Comparison of ENCODE assay signal across 8 cellular contexts in the genomic region with DNA sequence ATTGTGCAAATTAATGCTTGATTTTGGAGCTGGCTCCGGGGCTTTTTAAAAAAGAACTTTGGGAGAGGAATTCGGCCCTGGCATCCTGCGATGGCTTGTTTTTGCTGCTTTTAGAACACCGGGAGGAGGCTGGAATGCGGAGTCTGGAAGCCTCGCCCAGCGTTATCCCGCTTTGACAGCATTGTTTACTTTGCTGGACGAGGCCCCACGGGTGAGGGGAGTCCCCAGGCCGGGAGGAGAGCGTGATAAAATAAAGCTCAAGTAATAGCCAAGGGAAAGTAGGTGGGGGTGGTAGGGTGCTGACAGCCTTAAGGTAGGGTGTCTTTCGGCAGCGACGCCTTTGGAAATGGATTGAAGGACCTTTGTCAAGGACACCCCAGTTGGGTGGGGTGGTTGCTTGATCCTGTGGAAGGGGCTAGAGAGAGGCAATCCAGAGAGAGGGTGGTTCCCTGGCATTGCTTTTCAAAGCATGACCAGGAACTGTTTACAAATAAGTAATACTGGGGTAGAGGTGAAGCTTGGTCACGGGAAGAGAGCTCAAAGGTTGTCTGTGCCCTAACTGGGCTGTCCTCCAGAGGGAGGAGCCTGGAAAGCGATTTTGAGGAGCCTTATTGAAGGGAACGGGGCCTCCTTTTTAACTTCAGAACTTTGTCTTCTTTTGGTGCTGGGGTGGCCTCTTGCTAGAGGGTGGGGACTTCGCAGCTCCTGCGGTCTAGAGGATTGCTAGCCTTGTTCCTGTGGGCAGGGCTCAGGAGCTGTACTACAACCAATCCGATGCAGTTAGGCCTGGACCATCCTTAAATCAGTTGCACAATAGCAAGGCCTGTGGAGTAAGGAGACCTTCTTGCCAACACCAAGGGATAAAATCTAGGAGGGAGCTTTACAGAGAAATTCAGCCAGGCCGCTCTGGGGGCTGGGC. TPM values are rescaled to one million over a fixed set of nuclear protein-coding genes. Genes with fewer than 3 reads are reported as not detected.
DNase-seq lines count a peak whose midpoint lies in the region; ATAC-seq and TF ChIP-seq lines count a peak whose summit lies in the region.

No MANE protein-coding gene starts in this region.

- DNase-seq in NCI-H2227 (lab: John Stamatoyannopoulos, UW; ENCODE audit: unreplicated experiment) = peak; percentile 41
- DNase-seq in activated T-cell treated with anti-CD3 and anti-CD28 coated beads, Interleukin-2, amount 50 U/mL, for 24 hours = peak; percentile 40
- peak; percentile 97 to 99 for DNase-seq in fibroblast of lung (ENCODE audit: low read depth in 2 of 2)
- DNase-seq in naive B cell = no peak
- DNase-seq in upper lobe of right lung = peak; percentile 82

- peak overlapping the region; percentile 92 to 99 (median 97) for H3K9ac ChIP-seq in BLaER1 treated with 17β-estradiol and CSF1 and Interleukin-3, amounts not matched to agents 10 nM and 100 nM
- peak overlapping the region; percentile 94 for H3K9ac ChIP-seq in fibroblast of lung (ENCODE audit: insufficient read depth, low read length)

- H3K4me2 ChIP-seq in BLaER1 treated with 17β-estradiol and CSF1 and Interleukin-3, amounts not matched to agents 10 nM and 100 nM = peak overlapping the region; percentile 89 to 99 (median 95)
- peak overlapping the region; percentile 84 for H3K4me2 ChIP-seq in fibroblast of lung (ENCODE audit: extremely low read depth, insufficient read depth, low read length)

- no peaks in the 10 kb centered on the region for H3K27me3 ChIP-seq in BLaER1 treated with 17β-estradiol and CSF1 and Interleukin-3, amounts not matched to agents 10 nM and 100 nM
- H3K27me3 ChIP-seq in fibroblast of lung (ENCODE audit: control insufficient read depth, insufficient read depth, low read length) (no peaks in the 10 kb centered on the region), upper lobe of right lung (no peaks in the 10 kb centered on the region)

- intact Hi-C loops in upper lobe of right lung (cut with DNase I) = no loop called here

- no peak overlapping the region for H2AFZ ChIP-seq in fibroblast of lung (ENCODE audit: low read length)

- H3K4me3 Mint-ChIP-seq in activated T-cell treated with anti-CD3 and anti-CD28 coated beads, Interleukin-2, amount 50 U/mL, for 24 hours = peak overlapping the region; percentile 90
- peak overlapping the region; percentile 89 to 98 (median 94) for H3K4me3 Mint-ChIP-seq in naive B cell

- peak overlapping the region; percentile 87 to 99 (median 94) for H3K4me3 ChIP-seq in BLaER1 treated with 17β-estradiol and CSF1 and Interleukin-3, amounts not matched to agents 10 nM and 100 nM
- H3K4me3 ChIP-seq in fibroblast of lung (replicated peaks in 1 of 4; ENCODE audit: control extremely low read depth in 1 of 4, insufficient read depth in 1 of 4, low read depth in 3 of 4, low read length in 4 of 4) (peak overlapping the region; percentile 33 to 95 (median 62)), upper lobe of right lung (peak overlapping the region; percentile 66)

- peak overlapping the region; percentile 90 for H3K27ac Mint-ChIP-seq in activated T-cell treated with anti-CD3 and anti-CD28 coated beads, Interleukin-2, amount 50 U/mL, for 24 hours
- H3K27ac Mint-ChIP-seq in naive B cell = peak overlapping the region; percentile 61 to 95 (median 90)

- peaks cover 40% of the 10 kb centered on the region for H3K36me3 Mint-ChIP-seq in activated T-cell treated with anti-CD3 and anti-CD28 coated beads, Interleukin-2, amount 50 U/mL, for 24 hours (ENCODE audit: low read depth)
- peaks cover 0 to 5% of the 10 kb centered on the region in 2 donors for H3K36me3 Mint-ChIP-seq in naive B cell

- H3K9me3 Mint-ChIP-seq in activated T-cell treated with anti-CD3 and anti-CD28 coated beads, Interleukin-2, amount 50 U/mL, for 24 hours = no peaks in the 10 kb centered on the region
- no peaks in the 10 kb centered on the region for H3K9me3 Mint-ChIP-seq in naive B cell

- no peaks in the 10 kb centered on the region for H3K9me3 ChIP-seq in BLaER1 treated with 17β-estradiol and CSF1 and Interleukin-3, amounts not matched to agents 10 nM and 100 nM (replicated peaks in 1 of 11)
- H3K9me3 ChIP-seq in fibroblast of lung (ENCODE audit: control insufficient read depth, insufficient read depth, low read depth, low read length) (no peaks in the 10 kb centered on the region), upper lobe of right lung (no peaks in the 10 kb centered on the region)

- peaks cover 42% of the 10 kb centered on the region for H3K79me2 ChIP-seq in fibroblast of lung (ENCODE audit: control insufficient read depth, insufficient read depth, low read length)

- peaks cover 40 to 53% (median 50%) of the 10 kb centered on the region in 11 experiments for H4K20me1 ChIP-seq in BLaER1 treated with 17β-estradiol and CSF1 and Interleukin-3, amounts not matched to agents 10 nM and 100 nM
- no peaks in the 10 kb centered on the region for H4K20me1 ChIP-seq in fibroblast of lung (ENCODE audit: control insufficient read depth, extremely low read depth, insufficient read depth, low read length)

- ATAC-seq in GM21423 (IDR thresholded peaks at IDR 0.05; ENCODE audit: unreplicated experiment) (peak; percentile 43), naive B cell (ENCODE audit: low read depth in 2 of 2) (no peak), upper lobe of right lung (peak; percentile 87), GM21717 (IDR thresholded peaks at IDR 0.05; ENCODE audit: unreplicated experiment) (no peak)

- TF ChIP-seq CTCF in fibroblast of lung (conservative IDR thresholded peaks at IDR 0.05 in 1 of 2, IDR thresholded peaks at IDR 0.05 in 1 of 2; ENCODE audit: low read depth in 1 of 2, low read length in 2 of 2) (no peak), upper lobe of right lung (IDR thresholded peaks at IDR 0.05) (no peak)

- peaks cover 35 to 48% (median 43%) of the 10 kb centered on the region in 10 experiments for H3K4me1 ChIP-seq in BLaER1 treated with 17β-estradiol and CSF1 and Interleukin-3, amounts not matched to agents 10 nM and 100 nM
- H3K4me1 ChIP-seq in fibroblast of lung (ENCODE audit: control insufficient read depth, extremely low read depth, insufficient read depth, low read length) = no peaks in the 10 kb centered on the region
- peaks cover 36% of the 10 kb centered on the region for H3K4me1 ChIP-seq in upper lobe of right lung

- peaks cover 5 to 29% (median 21%) of the 10 kb centered on the region in 11 experiments; a peak in 18 of 22 replicates for H3K36me3 ChIP-seq in BLaER1 treated with 17β-estradiol and CSF1 and Interleukin-3, amounts not matched to agents 10 nM and 100 nM
- H3K36me3 ChIP-seq in fibroblast of lung (ENCODE audit: control insufficient read depth, insufficient read depth, low read length) = no peaks in the 10 kb centered on the region
- H3K36me3 ChIP-seq in upper lobe of right lung = peaks cover 8% of the 10 kb centered on the region

- H3K4me1 Mint-ChIP-seq in activated T-cell treated with anti-CD3 and anti-CD28 coated beads, Interleukin-2, amount 50 U/mL, for 24 hours (ENCODE audit: low read depth) = peaks cover 51% of the 10 kb centered on the region
- peaks cover 32 to 54% (median 47%) of the 10 kb centered on the region in 3 donors for H3K4me1 Mint-ChIP-seq in naive B cell

- H3K27me3 Mint-ChIP-seq in activated T-cell treated with anti-CD3 and anti-CD28 coated beads, Interleukin-2, amount 50 U/mL, for 24 hours = no peaks in the 10 kb centered on the region
- H3K27me3 Mint-ChIP-seq in naive B cell = no peaks in the 10 kb centered on the region

- peak overlapping the region; percentile 80 to 99 (median 95) for H3K27ac ChIP-seq in BLaER1 treated with 17β-estradiol and CSF1 and Interleukin-3, amounts not matched to agents 10 nM and 100 nM
- H3K27ac ChIP-seq in fibroblast of lung (ENCODE audit: insufficient read depth, low read length) = peak overlapping the region; percentile 95
- H3K27ac ChIP-seq in upper lobe of right lung = peak overlapping the region; percentile 93

RNA-seq across cellular contexts. Expression of a gene that starts 1.2 kb away (rescaled TPM):
- total RNA-seq in fibroblast of lung = 18.0 and 21.8 TPM in 2 replicates
- polyA plus RNA-seq in fibroblast of lung = 41.5 and 44.9 TPM in 2 replicates
- 25.9 and 30.3 TPM in 2 replicates for polyA plus RNA-seq in fibroblast of lung (2012)
- polyA minus RNA-seq in fibroblast of lung (ENCODE audit: low replicate concordance) = 25.6 and 26.2 TPM in 2 replicates
- 10 to 100 TPM; 35.7 to 44.5 (median 38.8) TPM for polyA plus RNA-seq in naive B cell (ENCODE audit: low read depth in 6 of 6)
- 79.3 TPM for total RNA-seq in upper lobe of right lung

RNA-seq across cellular contexts. Expression of a gene that starts 22.7 kb away (rescaled TPM):
- total RNA-seq in fibroblast of lung (6.4 and 8.8 TPM in 2 replicates), upper lobe of right lung (10.9 TPM)
- polyA plus RNA-seq in fibroblast of lung (8.4 and 13.2 TPM in 2 replicates), naive B cell (ENCODE audit: low read depth in 6 of 6) (under 1 TPM in 2 of 6 donors, not detected in 4; 0.22 to 0.23 TPM)
- 7.5 and 12.4 TPM in 2 replicates for polyA plus RNA-seq in fibroblast of lung (2012)
- polyA minus RNA-seq in fibroblast of lung (ENCODE audit: low replicate concordance) = 18.1 and 18.6 TPM in 2 replicates

RNA-seq across cellular contexts. Expression of a gene that starts 36.3 kb away (rescaled TPM):
- not detected in 2 replicates for total RNA-seq in fibroblast of lung
- not detected in 2 replicates for polyA plus RNA-seq in fibroblast of lung
- not detected in 2 replicates for polyA plus RNA-seq in fibroblast of lung (2012)
- polyA minus RNA-seq in fibroblast of lung (ENCODE audit: low replicate concordance) = not detected in 2 replicates
- polyA plus RNA-seq in naive B cell (ENCODE audit: low read depth in 6 of 6) = not detected
- total RNA-seq in upper lobe of right lung = not detected

Comparison
In these comparisons a context has a peak if more than half of its experiments do, and no peak if none do; other contexts are left out.
1. ATAC-seq: peak in GM21423 (single experiment) and upper lobe of right lung (single experiment); none in naive B cell (0 of 2) and GM21717 (single experiment).
2. Peak in every context shown above with its lines, with median percentiles within 50 percentile points of each other: H3K27ac ChIP-seq and H3K4me3 ChIP-seq.